Comparison of ENCODE assay signal across 18 cellular contexts in the genomic region with DNA sequence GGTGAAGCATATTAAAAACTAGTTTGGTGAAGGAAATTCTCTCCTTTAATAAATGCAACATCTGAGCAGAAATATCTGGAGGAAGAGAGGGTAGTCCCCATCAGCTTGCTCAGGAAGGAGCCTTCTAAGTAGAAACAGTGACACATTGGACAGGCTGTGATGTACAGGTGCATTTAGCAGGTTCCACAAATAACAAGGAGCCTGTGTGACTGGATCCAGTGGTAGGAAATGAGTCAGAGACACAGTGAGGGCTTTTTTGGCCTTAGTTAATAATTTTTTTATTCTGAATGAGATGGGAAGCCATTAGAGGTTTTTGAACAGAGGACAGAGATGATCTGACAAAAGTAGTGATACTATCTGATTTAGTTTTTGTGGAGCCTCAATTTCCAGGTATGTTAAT.
A peak's percentile ranks its signal among the peaks of the same experiment; 100 is the strongest.
DNase-seq lines count a peak whose midpoint lies in the region; ATAC-seq lines count a peak whose summit lies in the region.
"Had no signal": no experiment of that assay in that cellular context is flagged by ENCODE, and none has a peak within 500 bp of the region (broad histone marks: within the 10 kb centered on the region; RNA-seq: fewer than 3 reads in every experiment).

No MANE protein-coding gene starts in this region.

- no peak for DNase-seq in activated CD4-positive, alpha-beta T cell treated with anti-CD3 and anti-CD28 coated beads, Interleukin-2, amount 10 ng/mL, durations not matched to agents 7 days and 5 days
- DNase-seq in activated CD4-positive, alpha-beta T cell treated with anti-CD3 and anti-CD28 coated beads, Interleukin-2, amount 50 U/mL, for 48 hours, result no peak
- DNase-seq in glomerular visceral epithelial cell (ENCODE audit: extremely low spot score) (peak; percentile 28), renal cortical epithelial cell (ENCODE audit: low read depth) (peak; percentile 1), NCI-H1930 (lab: John Stamatoyannopoulos, UW) (no peak)
- DNase-seq in stimulated activated CD4-positive, alpha-beta T cell treated with anti-CD3 and anti-CD28 coated beads, Interleukin-12 subunit alpha, Interleukin-12 subunit beta, amount 100 ng/mL, for 4 hours, result no peak
- DNase-seq: 8988T; CD8-positive, alpha-beta T cell; DMS153; DND-41; EL; GM23248; KBM-7 had no signal

- H3K27ac Mint-ChIP-seq in activated CD4-positive, alpha-beta T cell treated with anti-CD3 and anti-CD28 coated beads, Interleukin-2, amount 10 ng/mL, durations not matched to agents 7 days and 5 days, result peak overlapping the region; percentile 32
- H3K27ac Mint-ChIP-seq: B cell; CD8-positive, alpha-beta T cell had no signal

- H3K27me3 Mint-ChIP-seq in activated CD4-positive, alpha-beta T cell treated with anti-CD3 and anti-CD28 coated beads, Interleukin-2, amount 10 ng/mL, durations not matched to agents 7 days and 5 days, result no peaks in the 10 kb centered on the region
- H3K27me3 Mint-ChIP-seq: B cell, IgD-negative memory B cell had no signal

- H3K9me3 Mint-ChIP-seq in activated CD4-positive, alpha-beta T cell treated with anti-CD3 and anti-CD28 coated beads, Interleukin-2, amount 10 ng/mL, durations not matched to agents 7 days and 5 days, result no peaks in the 10 kb centered on the region

- POLR2A ChIA-PET in activated CD4-positive, alpha-beta T cell treated with anti-CD3 and anti-CD28 coated beads, Interleukin-2, amount 10 ng/mL, durations not matched to agents 7 days and 5 days (lab: Charles Lee), result no interaction called here

- H3K4me3 Mint-ChIP-seq in activated CD4-positive, alpha-beta T cell treated with anti-CD3 and anti-CD28 coated beads, Interleukin-2, amount 10 ng/mL, durations not matched to agents 7 days and 5 days, result no peak overlapping the region
- H3K4me3 Mint-ChIP-seq: B cell; CD8-positive, alpha-beta T cell; IgD-negative memory B cell had no signal

- CTCF ChIA-PET in activated CD4-positive, alpha-beta T cell treated with anti-CD3 and anti-CD28 coated beads, Interleukin-2, amount 10 ng/mL, durations not matched to agents 7 days and 5 days (lab: Charles Lee), result no interaction called here

- no peaks in the 10 kb centered on the region for H3K36me3 Mint-ChIP-seq in activated CD4-positive, alpha-beta T cell treated with anti-CD3 and anti-CD28 coated beads, Interleukin-2, amount 10 ng/mL, durations not matched to agents 7 days and 5 days (ENCODE audit: low read depth)
- H3K36me3 Mint-ChIP-seq: CD8-positive, alpha-beta T cell; IgD-negative memory B cell had no signal

- no peak for ATAC-seq in HG02642 (IDR thresholded peaks at IDR 0.05; ENCODE audit: poor library complexity, unreplicated experiment)
- ATAC-seq: CD8-positive, alpha-beta T cell; GM12878; HepG2 had no signal

- no peaks in the 10 kb centered on the region for H3K4me1 Mint-ChIP-seq in activated CD4-positive, alpha-beta T cell treated with anti-CD3 and anti-CD28 coated beads, Interleukin-2, amount 10 ng/mL, durations not matched to agents 7 days and 5 days
- H3K4me1 Mint-ChIP-seq: B cell, IgD-negative memory B cell had no signal

Comparison
In these comparisons a context has a peak if more than half of its experiments do, and no peak if none do; other contexts are left out.
1. DNase-seq: peak in glomerular visceral epithelial cell (single experiment) and renal cortical epithelial cell (single experiment); none in activated CD4-positive, alpha-beta T cell treated with anti-CD3 and anti-CD28 coated beads, Interleukin-2, amount 10 ng/mL, durations not matched to agents 7 days and 5 days (single experiment), activated CD4-positive, alpha-beta T cell treated with anti-CD3 and anti-CD28 coated beads, Interleukin-2, amount 50 U/mL, for 48 hours (0 of 2), stimulated activated CD4-positive, alpha-beta T cell treated with anti-CD3 and anti-CD28 coated beads, Interleukin-12 subunit alpha, Interleukin-12 subunit beta, amount 100 ng/mL, for 4 hours (single experiment) and NCI-H1930 (0 of 2).